ENCODE assay signal across 15 cellular contexts in genomic region chr4:162016991-162017390, GRCh38.
"Had no signal": no experiment of that assay in that cellular context is flagged by ENCODE, and none has a peak within 500 bp of the region (broad histone marks: within the 10 kb centered on the region; RNA-seq: fewer than 3 reads in every experiment).

No MANE protein-coding gene starts in this region.

- DNase-seq: Kasumi-1, MM.1S, NCI-H1092 treated with DMSO at 0.1 percent for 48 hours, NCI-H1436, NCI-H187, NCI-H2029, NCI-H2081 treated with DMSO at 0.1 percent for 48 hours, NCI-H2171, NCI-H226, NCI-H446, NCI-H510A, NCI-H524 treated with DMSO at 0.1 percent for 48 hours, Right ventricle myocardium superior, RPMI8226, T-helper 1 cell had no signal
